18 cellular contexts compared by ENCODE assay signal in genomic region chr5:60829490-60830266, GRCh38. TPM values are rescaled to one million over a fixed set of nuclear protein-coding genes. Genes with fewer than 3 reads are reported as not detected.
DNase-seq lines count a peak whose midpoint lies in the region; ATAC-seq and TF ChIP-seq lines count a peak whose summit lies in the region.
"Had no signal": no experiment of that assay in that cellular context is flagged by ENCODE, and none has a peak within 500 bp of the region (broad histone marks: within the 10 kb centered on the region; RNA-seq: fewer than 3 reads in every experiment).

No MANE protein-coding gene starts in this region.

- H3K9me3 Mint-ChIP-seq in activated naive CD4-positive, alpha-beta T cell treated with anti-CD3 and anti-CD28 coated beads for 36 hours = no peaks in the 10 kb centered on the region
- H3K9me3 Mint-ChIP-seq: nephron had no signal

- peak; percentile 37 for ATAC-seq in HG02642 (IDR thresholded peaks at IDR 0.05; ENCODE audit: poor library complexity, unreplicated experiment)
- no peak for ATAC-seq in lung (ENCODE audit: insufficient read depth, low FRiP score)
- no peak for ATAC-seq in left lung
- ATAC-seq: T-helper 17 cell had no signal

- H3K4me1 ChIP-seq in lung (ENCODE audit: control insufficient read depth in 2 of 2, insufficient read depth in 2 of 2, low read length in 2 of 2) = no peaks in the 10 kb centered on the region
- no peaks in the 10 kb centered on the region for H3K4me1 ChIP-seq in left lung
- H3K4me1 ChIP-seq: thyroid gland had no signal

- peaks cover 7% of the 10 kb centered on the region for H3K4me1 Mint-ChIP-seq in activated naive CD4-positive, alpha-beta T cell treated with anti-CD3 and anti-CD28 coated beads for 36 hours (ENCODE audit: low read depth)
- H3K4me1 Mint-ChIP-seq: B cell, nephron had no signal

- H3K36me3 ChIP-seq in lung (ENCODE audit: control insufficient read depth in 2 of 2, insufficient read depth in 2 of 2, low read length in 2 of 2) (no peaks in the 10 kb centered on the region), left lung (no peaks in the 10 kb centered on the region)
- H3K36me3 ChIP-seq: cardiac muscle cell, thyroid gland had no signal

- H3K4me3 ChIP-seq in lung = no peak overlapping the region
- no peak overlapping the region for H3K4me3 ChIP-seq in left lung
- H3K4me3 ChIP-seq: cardiac muscle cell, thyroid gland had no signal

- intact Hi-C loops in activated naive CD4-positive, alpha-beta T cell treated with anti-CD3 and anti-CD28 coated beads for 36 hours (cut with micrococcal nuclease) = no loop called here
- intact Hi-C loops in left lung (cut with DNase I) = no loop called here

- H3K4me3 Mint-ChIP-seq in activated naive CD4-positive, alpha-beta T cell treated with anti-CD3 and anti-CD28 coated beads for 36 hours = no peak overlapping the region
- H3K4me3 Mint-ChIP-seq: activated naive CD8-positive, alpha-beta T cell; B cell; nephron; T-helper 17 cell had no signal

- WGBS in lung, 2 donors = 63 to 74% methylated on average over 2 of the region's 2 CpGs

- DNase-seq in activated naive CD4-positive, alpha-beta T cell treated with anti-CD3 and anti-CD28 coated beads for 36 hours = no peak
- DNase-seq in activated naive CD4-positive, alpha-beta T cell treated with anti-CD3 and anti-CD28 coated beads, Interleukin-2, amount 50 U/mL, for 16 hours = no peak
- DNase-seq in RWPE1 (ENCODE audit: low spot score) (peak; percentile 23), lung (ENCODE audit: low spot score) (peak; percentile 9), ureter (ENCODE audit: low spot score) (no peak), activated gamma-delta T cell (lab: John Stamatoyannopoulos, UW) (no peak), left lung (no peak)
- DNase-seq: activated CD4-positive, alpha-beta T cell treated with anti-CD3 and anti-CD28 coated beads, Interleukin-2, amount 50 U/mL, for 4 hours; DMS153; effector CD8-positive, alpha-beta T cell; NCI-H446; T-helper 17 cell; thyroid gland had no signal

- H3K27ac ChIP-seq in RWPE1 (no peak overlapping the region), lung (ENCODE audit: low read depth in 1 of 2, low read length in 1 of 2) (no peak overlapping the region), left lung (no peak overlapping the region)
- H3K27ac ChIP-seq: cardiac muscle cell, thyroid gland had no signal

- H3K27me3 ChIP-seq in lung (ENCODE audit: control insufficient read depth, insufficient read depth) = no peaks in the 10 kb centered on the region
- no peaks in the 10 kb centered on the region for H3K27me3 ChIP-seq in left lung
- H3K27me3 ChIP-seq: cardiac muscle cell, thyroid gland had no signal

- no peak for TF ChIP-seq CTCF in RWPE1 (conservative IDR thresholded peaks at IDR 0.05; ENCODE audit: low read depth)
- TF ChIP-seq CTCF in lung (IDR thresholded peaks at IDR 0.05; ENCODE audit: control extremely low read depth, extremely low read depth) = no peak
- TF ChIP-seq CTCF in left lung (IDR thresholded peaks at IDR 0.05) = no peak

- peaks cover 4% of the 10 kb centered on the region for H3K27me3 Mint-ChIP-seq in activated naive CD4-positive, alpha-beta T cell treated with anti-CD3 and anti-CD28 coated beads for 36 hours (ENCODE audit: low read depth)
- H3K27me3 Mint-ChIP-seq: B cell had no signal

- peak overlapping the region; percentile 44 for H3K27ac Mint-ChIP-seq in activated naive CD4-positive, alpha-beta T cell treated with anti-CD3 and anti-CD28 coated beads for 36 hours
- H3K27ac Mint-ChIP-seq: activated naive CD8-positive, alpha-beta T cell; B cell; nephron; T-helper 17 cell had no signal

- H3K36me3 Mint-ChIP-seq in activated naive CD4-positive, alpha-beta T cell treated with anti-CD3 and anti-CD28 coated beads for 36 hours (ENCODE audit: low read depth) = no peaks in the 10 kb centered on the region
- H3K36me3 Mint-ChIP-seq: activated naive CD8-positive, alpha-beta T cell had no signal

- POLR2A ChIA-PET in RWPE1 (lab: Yijun Ruan, JAX; ENCODE audit: low non-redundant PET) = no interaction called here

- H3K9me3 ChIP-seq in lung (ENCODE audit: control insufficient read depth in 2 of 2, insufficient read depth in 1 of 2, low read length in 1 of 2) (no peaks in the 10 kb centered on the region), left lung (no peaks in the 10 kb centered on the region)
- H3K9me3 ChIP-seq: thyroid gland had no signal

- CTCF ChIA-PET in activated naive CD4-positive, alpha-beta T cell treated with anti-CD3 and anti-CD28 coated beads for 36 hours (lab: Charles Lee) = no interaction called here
- CTCF ChIA-PET in RWPE1 (lab: Yijun Ruan, JAX) = no interaction called here

RNA-seq across cellular contexts. Expression of gene ELOVL7, which starts 14.4 kb away (rescaled TPM):
- under 1 TPM; 0.30 to 0.31 TPM for total RNA-seq in activated naive CD4-positive, alpha-beta T cell treated with anti-CD3 and anti-CD28 coated beads for 36 hours
- 1 to 10 TPM; 4.5 to 5.9 TPM for total RNA-seq in lung
- polyA plus RNA-seq in lung = 1 to 10 TPM; 2.9 to 4.1 TPM
- 16.7 TPM for total RNA-seq in ureter
- total RNA-seq in left lung = 10 to 100 TPM; 10.9 to 15.0 TPM

Comparison
In these comparisons a context has a peak if more than half of its experiments do, and no peak if none do; other contexts are left out.
1. DNase-seq: peak in RWPE1 (single experiment) and lung (single experiment); none in activated naive CD4-positive, alpha-beta T cell treated with anti-CD3 and anti-CD28 coated beads for 36 hours (single experiment), activated naive CD4-positive, alpha-beta T cell treated with anti-CD3 and anti-CD28 coated beads, Interleukin-2, amount 50 U/mL, for 16 hours (single experiment), ureter (single experiment), activated gamma-delta T cell (single experiment) and left lung (0 of 2).
2. RNA of gene ELOVL7, which starts 14.4 kb away (total RNA-seq): 16.7 TPM in ureter (single experiment), 10.9 to 15.0 TPM in left lung and 4.5 to 5.9 TPM in lung; 0.30 to 0.31 TPM in activated naive CD4-positive, alpha-beta T cell treated with anti-CD3 and anti-CD28 coated beads for 36 hours; every median in the first group is over 4 times any median in the second.